Comparison of ENCODE assay signal across 1 cellular context in the genomic region with DNA sequence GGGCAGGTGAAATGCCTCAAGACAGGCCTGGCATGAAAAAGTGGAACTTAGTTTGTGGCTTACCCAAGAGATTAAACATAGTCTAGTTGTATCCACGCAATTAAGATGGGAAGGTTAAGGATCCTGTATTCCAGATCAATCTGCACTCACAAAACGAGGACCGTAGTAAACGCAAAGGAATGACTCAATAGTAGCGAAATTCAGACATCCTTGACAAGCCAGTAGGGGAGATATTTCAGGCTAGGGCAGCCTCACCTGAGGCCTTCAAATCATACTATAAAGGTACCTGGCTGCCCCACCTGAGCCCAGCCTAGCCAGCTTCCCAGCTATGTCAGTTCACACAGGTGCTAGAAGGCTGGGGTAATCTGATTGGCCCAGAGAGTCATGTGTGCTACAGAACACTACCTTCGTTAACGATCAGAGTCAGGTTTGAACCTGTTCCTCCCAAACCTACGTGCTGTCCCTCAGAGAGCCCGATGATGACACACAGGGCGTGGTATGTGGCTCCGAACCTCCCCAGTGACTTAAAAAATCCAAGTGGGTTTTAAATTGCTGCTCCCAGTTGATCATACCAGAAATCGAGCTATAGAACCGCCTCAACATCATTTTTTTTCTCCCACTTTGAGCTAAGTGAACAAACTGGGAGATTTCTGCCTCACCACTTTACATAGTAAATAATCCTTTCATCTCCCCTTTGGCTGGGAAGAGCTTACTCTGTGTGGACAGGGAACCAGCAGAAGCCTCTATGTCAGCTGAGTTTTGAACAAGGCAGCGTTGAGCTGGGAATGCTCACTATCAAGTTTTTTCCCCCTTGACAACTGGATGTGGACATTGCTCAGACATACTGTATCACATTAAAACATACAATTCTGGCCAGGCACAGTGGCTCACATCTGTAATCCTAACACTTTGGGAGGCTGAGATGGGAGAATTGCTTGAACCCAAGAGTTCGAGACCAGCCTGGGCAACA.
TF ChIP-seq lines count a peak whose summit lies in the region.

No MANE protein-coding gene starts in this region.

TF ChIP-seq in GM12878, 131 proteins besides CTCF, POLR2A, EP300 and RAD21:
- TF ChIP-seq SIX5 (IDR thresholded peaks at IDR 0.05; ENCODE audit: low read depth, low read length, severe bottlenecking): no peak
- TF ChIP-seq RELA (IDR thresholded peaks at IDR 0.05; ENCODE audit: borderline replicate concordance, partially characterized antibody): no peak
- TF ChIP-seq LARP7 (IDR thresholded peaks at IDR 0.05): no peak
- TF ChIP-seq, protein P1, sequence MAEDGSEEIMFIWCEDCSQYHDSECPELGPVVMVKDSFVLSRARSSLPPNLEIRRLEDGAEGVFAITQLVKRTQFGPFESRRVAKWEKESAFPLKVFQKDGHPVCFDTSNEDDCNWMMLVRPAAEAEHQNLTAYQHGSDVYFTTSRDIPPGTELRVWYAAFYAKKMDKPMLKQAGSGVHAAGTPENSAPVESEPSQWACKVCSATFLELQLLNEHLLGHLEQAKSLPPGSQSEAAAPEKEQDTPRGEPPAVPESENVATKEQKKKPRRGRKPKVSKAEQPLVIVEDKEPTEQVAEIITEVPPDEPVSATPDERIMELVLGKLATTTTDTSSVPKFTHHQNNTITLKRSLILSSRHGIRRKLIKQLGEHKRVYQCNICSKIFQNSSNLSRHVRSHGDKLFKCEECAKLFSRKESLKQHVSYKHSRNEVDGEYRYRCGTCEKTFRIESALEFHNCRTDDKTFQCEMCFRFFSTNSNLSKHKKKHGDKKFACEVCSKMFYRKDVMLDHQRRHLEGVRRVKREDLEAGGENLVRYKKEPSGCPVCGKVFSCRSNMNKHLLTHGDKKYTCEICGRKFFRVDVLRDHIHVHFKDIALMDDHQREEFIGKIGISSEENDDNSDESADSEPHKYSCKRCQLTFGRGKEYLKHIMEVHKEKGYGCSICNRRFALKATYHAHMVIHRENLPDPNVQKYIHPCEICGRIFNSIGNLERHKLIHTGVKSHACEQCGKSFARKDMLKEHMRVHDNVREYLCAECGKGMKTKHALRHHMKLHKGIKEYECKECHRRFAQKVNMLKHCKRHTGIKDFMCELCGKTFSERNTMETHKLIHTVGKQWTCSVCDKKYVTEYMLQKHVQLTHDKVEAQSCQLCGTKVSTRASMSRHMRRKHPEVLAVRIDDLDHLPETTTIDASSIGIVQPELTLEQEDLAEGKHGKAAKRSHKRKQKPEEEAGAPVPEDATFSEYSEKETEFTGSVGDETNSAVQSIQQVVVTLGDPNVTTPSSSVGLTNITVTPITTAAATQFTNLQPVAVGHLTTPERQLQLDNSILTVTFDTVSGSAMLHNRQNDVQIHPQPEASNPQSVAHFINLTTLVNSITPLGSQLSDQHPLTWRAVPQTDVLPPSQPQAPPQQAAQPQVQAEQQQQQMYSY (CRISPR knock-in tag; IDR thresholded peaks at IDR 0.05): no peak
- no peak for TF ChIP-seq NBN (IDR thresholded peaks at IDR 0.05)
- TF ChIP-seq ZNF274 (IDR thresholded peaks at IDR 0.05; ENCODE audit: insufficient read depth, insufficient read length): no peak
- TF ChIP-seq ZNF217 (IDR thresholded peaks at IDR 0.05): no peak
- no peak for TF ChIP-seq PAX8 (IDR thresholded peaks at IDR 0.05)
- TF ChIP-seq CBX5 (IDR thresholded peaks at IDR 0.05; ENCODE audit: low read depth): no peak
- no peak for TF ChIP-seq SUPT20H (IDR thresholded peaks at IDR 0.05; ENCODE audit: borderline replicate concordance, control insufficient read depth, low read depth, low read length)
- TF ChIP-seq JUNB (IDR thresholded peaks at IDR 0.05): no peak
- TF ChIP-seq EED (IDR thresholded peaks at IDR 0.05; ENCODE audit: low read depth): no peak
- TF ChIP-seq, protein P2, sequence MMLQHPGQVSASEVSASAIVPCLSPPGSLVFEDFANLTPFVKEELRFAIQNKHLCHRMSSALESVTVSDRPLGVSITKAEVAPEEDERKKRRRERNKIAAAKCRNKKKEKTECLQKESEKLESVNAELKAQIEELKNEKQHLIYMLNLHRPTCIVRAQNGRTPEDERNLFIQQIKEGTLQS (IDR thresholded peaks at IDR 0.05; ENCODE audit: borderline replicate concordance, extremely low read depth, low read depth, low read length): no peak
- TF ChIP-seq MEF2B (IDR thresholded peaks at IDR 0.05; ENCODE audit: partially characterized antibody, poor library complexity, severe bottlenecking): no peak
- TF ChIP-seq, protein P3, sequence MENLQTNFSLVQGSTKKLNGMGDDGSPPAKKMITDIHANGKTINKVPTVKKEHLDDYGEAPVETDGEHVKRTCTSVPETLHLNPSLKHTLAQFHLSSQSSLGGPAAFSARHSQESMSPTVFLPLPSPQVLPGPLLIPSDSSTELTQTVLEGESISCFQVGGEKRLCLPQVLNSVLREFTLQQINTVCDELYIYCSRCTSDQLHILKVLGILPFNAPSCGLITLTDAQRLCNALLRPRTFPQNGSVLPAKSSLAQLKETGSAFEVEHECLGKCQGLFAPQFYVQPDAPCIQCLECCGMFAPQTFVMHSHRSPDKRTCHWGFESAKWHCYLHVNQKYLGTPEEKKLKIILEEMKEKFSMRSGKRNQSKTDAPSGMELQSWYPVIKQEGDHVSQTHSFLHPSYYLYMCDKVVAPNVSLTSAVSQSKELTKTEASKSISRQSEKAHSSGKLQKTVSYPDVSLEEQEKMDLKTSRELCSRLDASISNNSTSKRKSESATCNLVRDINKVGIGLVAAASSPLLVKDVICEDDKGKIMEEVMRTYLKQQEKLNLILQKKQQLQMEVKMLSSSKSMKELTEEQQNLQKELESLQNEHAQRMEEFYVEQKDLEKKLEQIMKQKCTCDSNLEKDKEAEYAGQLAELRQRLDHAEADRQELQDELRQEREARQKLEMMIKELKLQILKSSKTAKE (IDR thresholded peaks at IDR 0.05; ENCODE audit: low read depth, poor library complexity, severe bottlenecking): no peak
- TF ChIP-seq SMARCA5 (IDR thresholded peaks at IDR 0.05): no peak
- TF ChIP-seq CHD2 (IDR thresholded peaks at IDR 0.05; ENCODE audit: borderline replicate concordance, low read depth, low read length): no peak
